In the genomic region with DNA sequence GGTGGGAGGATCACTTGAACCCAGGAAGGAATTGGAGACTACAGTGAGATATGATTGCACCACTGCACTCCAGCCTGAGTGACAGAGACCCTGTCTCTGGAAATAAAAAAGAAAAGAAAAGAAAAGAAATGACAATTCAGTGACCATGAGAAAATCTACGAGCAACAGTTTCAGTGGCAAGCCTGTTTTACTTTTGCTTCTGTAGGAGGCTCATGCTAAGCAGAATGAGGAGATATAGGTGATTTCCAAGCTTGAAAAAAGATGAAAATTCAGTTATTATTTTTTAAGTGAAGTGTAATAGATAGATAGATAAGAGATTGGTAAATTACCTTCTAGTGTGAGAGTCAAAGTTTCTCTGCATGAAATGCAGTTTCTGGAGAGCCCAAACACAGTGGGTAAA, we compare ENCODE assay signal across 9 cellular contexts.
"Had no signal": no experiment of that assay in that cellular context is flagged by ENCODE, and none has a peak within 500 bp of the region (broad histone marks: within the 10 kb centered on the region; RNA-seq: fewer than 3 reads in every experiment).

No MANE protein-coding gene starts in this region.

- FAIRE-seq: HTR-8/SVneo, K562 had no signal

- H3K9me3 ChIP-seq: HAP-1 had no signal

- H3K4me3 Mint-ChIP-seq: HFFc6 had no signal

- DNase-seq: GOT3, H7, HFFc6, IMR-90, KG1 had no signal

- H3K4me1 ChIP-seq: HAP-1 had no signal

- H3K36me3 ChIP-seq: HAP-1 had no signal

- H3K27ac Mint-ChIP-seq: HFFc6 had no signal

- ATAC-seq: HCT116, K562 had no signal

- H3K4me3 ChIP-seq: HAP-1, K562 had no signal
